ENCODE assay signal across 11 cellular contexts in genomic region chr5:129042306-129042705, GRCh38.
"Had no signal": no experiment of that assay in that cellular context is flagged by ENCODE, and none has a peak within 500 bp of the region (broad histone marks: within the 10 kb centered on the region; RNA-seq: fewer than 3 reads in every experiment).

No MANE protein-coding gene starts in this region.

- FAIRE-seq: H1, H54 had no signal

- H3K4me3 Mint-ChIP-seq: GM23338, H9, HFFc6 had no signal

- H3K4me1 Mint-ChIP-seq: GM23338, H9 had no signal

- H3K36me3 ChIP-seq: HAP-1 had no signal

- H3K9ac ChIP-seq: GM23248 had no signal

- H2AFZ ChIP-seq: GM23248, GM23338 had no signal

- H3K4me1 ChIP-seq: HAP-1 had no signal

- DNase-seq: GM23248, GOT3, H7, H9, HCEC 1CT, HFFc6 had no signal

- ATAC-seq: GM23338, HCT116 had no signal

- H3K9me3 ChIP-seq: HAP-1 had no signal

- H3K27ac ChIP-seq: GM23248 had no signal

- H3K4me3 ChIP-seq: GM23248, GM23338, HAP-1 had no signal

- H3K4me2 ChIP-seq: GM23338 had no signal

- H3K27ac Mint-ChIP-seq: GM23338, H9, HFFc6 had no signal
